20 cellular contexts compared by ENCODE assay signal in genomic region chr5:115532517-115532916, GRCh38. TPM values are rescaled to one million over a fixed set of nuclear protein-coding genes. Genes with fewer than 3 reads are reported as not detected.
DNase-seq lines count a peak whose midpoint lies in the region; ATAC-seq and TF ChIP-seq lines count a peak whose summit lies in the region.
"Had no signal": no experiment of that assay in that cellular context is flagged by ENCODE, and none has a peak within 500 bp of the region (broad histone marks: within the 10 kb centered on the region; RNA-seq: fewer than 3 reads in every experiment).

No MANE protein-coding gene starts in this region.

- no peak for DNase-seq in CD4-positive, CD25-positive, alpha-beta regulatory T cell
- DNase-seq in NCI-H226 = peak; percentile 61
- no peak for DNase-seq in mammary epithelial cell
- no peak for DNase-seq in mesothelial cell of epicardium (ENCODE audit: low spot score in 2 of 2, unreplicated experiment in 2 of 2)
- DNase-seq in DMS 273 (lab: John Stamatoyannopoulos, UW; ENCODE audit: unreplicated experiment) = no peak
- DNase-seq in AG20443 (ENCODE audit: low spot score) = no peak
- no peak for DNase-seq in WERI-Rb-1
- DNase-seq: activated CD4-positive, alpha-beta T cell treated with anti-CD3 and anti-CD28 coated beads for 48 hours; activated effector memory CD4-positive, alpha-beta T cell treated with Interleukin-2 at 50 U/mL for 16 hours; activated naive CD8-positive, alpha-beta T cell treated with anti-CD3 and anti-CD28 coated beads, Interleukin-2, amount 50 U/mL, for 24 hours; foreskin melanocyte; H7; Karpas-422; naive B cell; NCI-H1105 treated with DMSO at 0.1 percent for 48 hours; NCI-H2081; NCI-H446 treated with DMSO at 0.1 percent for 48 hours; right lobe of liver had no signal

- peak overlapping the region in 2 of 4 donors; percentile 5 to 27 for H3K4me3 Mint-ChIP-seq in CD4-positive, CD25-positive, alpha-beta regulatory T cell
- no peak overlapping the region for H3K4me3 Mint-ChIP-seq in mesothelial cell of epicardium
- H3K4me3 Mint-ChIP-seq: activated naive CD8-positive, alpha-beta T cell treated with anti-CD3 and anti-CD28 coated beads, Interleukin-2, amount 50 U/mL, for 24 hours; naive B cell had no signal

- H3K9me3 ChIP-seq in CD4-positive, CD25-positive, alpha-beta regulatory T cell (ENCODE audit: control insufficient read depth in 2 of 2, low read length in 2 of 2) = no peaks in the 10 kb centered on the region
- H3K9me3 ChIP-seq in mammary epithelial cell (replicated peaks; ENCODE audit: insufficient read depth, low read length) (no peaks in the 10 kb centered on the region), WERI-Rb-1 (ENCODE audit: severe bottlenecking) (no peaks in the 10 kb centered on the region)
- H3K9me3 ChIP-seq: right lobe of liver had no signal

- H3K79me2 ChIP-seq in mammary epithelial cell (ENCODE audit: insufficient read depth, low read length) = peaks cover 95% of the 10 kb centered on the region

- intact Hi-C loops in mammary epithelial cell (cut with micrococcal nuclease) = no loop called here

- H3K27ac Mint-ChIP-seq in CD4-positive, CD25-positive, alpha-beta regulatory T cell = no peak overlapping the region
- peak overlapping the region; percentile 40 for H3K27ac Mint-ChIP-seq in mesothelial cell of epicardium

- peaks cover 29% of the 10 kb centered on the region for H3K4me1 ChIP-seq in CD4-positive, CD25-positive, alpha-beta regulatory T cell (ENCODE audit: control insufficient read depth, insufficient read depth, low read length, poor library complexity, severe bottlenecking)
- H3K4me1 ChIP-seq in mammary epithelial cell (ENCODE audit: insufficient read depth, low read length) = peaks cover 9% of the 10 kb centered on the region
- H3K4me1 ChIP-seq: parathyroid adenoma had no signal

- H4K20me1 ChIP-seq in mammary epithelial cell (ENCODE audit: insufficient read depth, low read length) = peaks cover 4% of the 10 kb centered on the region

- CTCF ChIA-PET in mammary epithelial cell (lab: Charles Lee; ENCODE audit: low non-redundant PET) = no interaction called here

- peaks cover 46% of the 10 kb centered on the region for H3K36me3 Mint-ChIP-seq in CD4-positive, CD25-positive, alpha-beta regulatory T cell
- H3K36me3 Mint-ChIP-seq in mesothelial cell of epicardium = peaks cover 30% of the 10 kb centered on the region

- dilution Hi-C loops in mammary epithelial cell (cut with HindIII; ENCODE audit: low sequenced_read_pairs) = no loop called here

- H3K4me1 Mint-ChIP-seq in CD4-positive, CD25-positive, alpha-beta regulatory T cell = peaks cover 67 to 87% (median 81%) of the 10 kb centered on the region in 4 donors
- peaks cover 43% of the 10 kb centered on the region for H3K4me1 Mint-ChIP-seq in mesothelial cell of epicardium

- no peak overlapping the region for H3K9ac ChIP-seq in mammary epithelial cell (ENCODE audit: insufficient read depth, low read length)
- H3K9ac ChIP-seq: parathyroid adenoma had no signal

- no peaks in the 10 kb centered on the region for H3K9me3 Mint-ChIP-seq in CD4-positive, CD25-positive, alpha-beta regulatory T cell
- H3K9me3 Mint-ChIP-seq in mesothelial cell of epicardium = peaks cover 20% of the 10 kb centered on the region

- in situ Hi-C loops in mammary epithelial cell (cut with MboI; ENCODE audit: low sequenced_read_pairs in 2 of 2) = no loop called here

- H3K27ac ChIP-seq in CD4-positive, CD25-positive, alpha-beta regulatory T cell (ENCODE audit: insufficient read depth, low read length, poor library complexity, severe bottlenecking) = no peak overlapping the region
- H3K27ac ChIP-seq in mammary epithelial cell (ENCODE audit: insufficient read depth, low read depth, low read length) (no peak overlapping the region), WERI-Rb-1 (no peak overlapping the region)
- H3K27ac ChIP-seq: parathyroid adenoma, right lobe of liver had no signal

- H3K4me2 ChIP-seq in mammary epithelial cell (ENCODE audit: insufficient read depth, low read depth, low read length) = peak overlapping the region; percentile 2

- H3K4me3 ChIP-seq in CD4-positive, CD25-positive, alpha-beta regulatory T cell (ENCODE audit: low read depth, low read length) = peak overlapping the region; percentile 14
- H3K4me3 ChIP-seq in mammary epithelial cell (replicated peaks in 1 of 3; ENCODE audit: insufficient read depth in 1 of 3, low read depth in 2 of 3, low read length in 3 of 3) = no peak overlapping the region
- no peak overlapping the region for H3K4me3 ChIP-seq in WERI-Rb-1 (ENCODE audit: low read depth, low read length)
- H3K4me3 ChIP-seq: right lobe of liver had no signal

- H3K27me3 Mint-ChIP-seq in CD4-positive, CD25-positive, alpha-beta regulatory T cell = no peaks in the 10 kb centered on the region
- H3K27me3 Mint-ChIP-seq in mesothelial cell of epicardium (ENCODE audit: low read depth) = no peaks in the 10 kb centered on the region
- H3K27me3 Mint-ChIP-seq: activated naive CD8-positive, alpha-beta T cell treated with anti-CD3 and anti-CD28 coated beads, Interleukin-2, amount 50 U/mL, for 24 hours; naive B cell had no signal

- no peak overlapping the region for H2AFZ ChIP-seq in mammary epithelial cell (ENCODE audit: low read depth, low read length)
- H2AFZ ChIP-seq: parathyroid adenoma had no signal

- no TSS peak for BruUV-seq in mammary epithelial cell (replicated peaks; lab: Mats Ljungman, UMichigan)

- 94% methylated on average over 2 of the region's 2 CpGs for WGBS in mammary epithelial cell (ENCODE audit: low coverage, missing lambda C conversion rate)

- peaks cover 31% of the 10 kb centered on the region for H3K36me3 ChIP-seq in CD4-positive, CD25-positive, alpha-beta regulatory T cell (ENCODE audit: control insufficient read depth, insufficient read depth, low read length)
- no peaks in the 10 kb centered on the region for H3K36me3 ChIP-seq in mammary epithelial cell (ENCODE audit: insufficient read depth, low read length)
- H3K36me3 ChIP-seq in WERI-Rb-1 = peaks cover 33% of the 10 kb centered on the region
- H3K36me3 ChIP-seq: right lobe of liver had no signal

- no peak for ATAC-seq in CD4-positive, CD25-positive, alpha-beta regulatory T cell (ENCODE audit: low read depth in 2 of 2)
- no peak for ATAC-seq in GM18858 (IDR thresholded peaks at IDR 0.05; ENCODE audit: unreplicated experiment)
- ATAC-seq: activated naive CD8-positive, alpha-beta T cell treated with anti-CD3 and anti-CD28 coated beads, Interleukin-2, amount 50 U/mL, for 24 hours had no signal

- no peaks in the 10 kb centered on the region for H3K27me3 ChIP-seq in CD4-positive, CD25-positive, alpha-beta regulatory T cell (ENCODE audit: control insufficient read depth, insufficient read depth, low read length)
- H3K27me3 ChIP-seq in mammary epithelial cell (ENCODE audit: insufficient read depth, low read length) (no peaks in the 10 kb centered on the region), WERI-Rb-1 (ENCODE audit: insufficient read depth, low read depth, severe bottlenecking) (no peaks in the 10 kb centered on the region)
- H3K27me3 ChIP-seq: right lobe of liver had no signal

- TF ChIP-seq CTCF in mammary epithelial cell (conservative IDR thresholded peaks at IDR 0.05 in 1 of 2, IDR thresholded peaks at IDR 0.05 in 1 of 2; ENCODE audit: extremely low read depth in 1 of 2, insufficient read depth in 1 of 2, low read depth in 1 of 2, low read length in 2 of 2) (no peak), mesothelial cell of epicardium (IDR thresholded peaks at IDR 0.05; ENCODE audit: unreplicated experiment) (no peak), WERI-Rb-1 (IDR thresholded peaks at IDR 0.05; ENCODE audit: low read depth, low read length) (no peak)

RNA-seq across cellular contexts. Expression of gene FEM1C, which starts 12.1 kb away (rescaled TPM):
- total RNA-seq in CD4-positive, CD25-positive, alpha-beta regulatory T cell = 40.1 TPM
- polyA plus RNA-seq in CD4-positive, CD25-positive, alpha-beta regulatory T cell = 1 to 10 TPM in 3 of 4 donors, under 1 TPM in 1; 0.65 to 3.8 (median 3.1) TPM
- total RNA-seq in mammary epithelial cell (10 to 100 TPM; 15.1 to 15.2 TPM), mesothelial cell of epicardium (15.2 to 15.9 TPM (median 15.5 TPM) in 3 replicates)
- 7.3 TPM for polyA plus RNA-seq in mammary epithelial cell
- polyA minus RNA-seq in mammary epithelial cell = 18.1 TPM
